In genomic region chr1:238029126-238029525, GRCh38 we compare ENCODE assay signal across 1 cellular context.
TF ChIP-seq lines count a peak whose summit lies in the region.

No MANE protein-coding gene starts in this region.

TF ChIP-seq in H1, 55 proteins besides CTCF, POLR2A, EP300 and RAD21 (continued from another document):
- TF ChIP-seq KDM1A (IDR thresholded peaks at IDR 0.05; ENCODE audit: borderline replicate concordance, low read length) (no peak), RFX5 (IDR thresholded peaks at IDR 0.05; ENCODE audit: borderline replicate concordance, low read depth, low read length) (no peak), CHD7 (IDR thresholded peaks at IDR 0.05; ENCODE audit: insufficient replicate concordance, low read length) (no peak), ASH2L (IDR thresholded peaks at IDR 0.05; ENCODE audit: low read length) (no peak), SP2 (IDR thresholded peaks at IDR 0.05; ENCODE audit: low read length) (no peak), NANOG (IDR thresholded peaks at IDR 0.05; ENCODE audit: insufficient read depth, low read depth, low read length, poor library complexity, severe bottlenecking) (no peak), CREB1 (IDR thresholded peaks at IDR 0.05) (no peak), YY1 (IDR thresholded peaks at IDR 0.05; ENCODE audit: low read depth, low read length) (no peak)
